10 cellular contexts compared by ENCODE assay signal in the genomic region with DNA sequence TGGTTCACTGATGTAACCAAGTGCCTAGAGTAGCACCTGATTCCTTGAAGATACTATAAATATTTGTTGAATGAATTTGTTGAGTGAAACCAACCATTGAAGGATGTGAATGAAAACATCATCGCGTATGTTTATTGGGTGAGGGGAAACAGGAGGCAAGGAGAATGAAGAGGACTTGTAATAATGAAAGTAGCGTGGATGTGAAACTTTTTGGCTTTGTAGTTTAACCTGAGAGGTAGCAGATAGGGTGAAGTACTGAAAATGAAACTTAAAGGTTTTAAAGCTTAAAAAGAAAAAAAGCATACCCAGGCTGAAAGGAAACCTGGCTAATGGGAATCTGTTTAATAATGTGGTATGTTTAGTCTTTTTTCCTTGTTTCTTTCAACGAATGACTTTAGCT. TPM values are rescaled to one million over a fixed set of nuclear protein-coding genes. Genes with fewer than 3 reads are reported as not detected.
DNase-seq lines count a peak whose midpoint lies in the region; ATAC-seq, FAIRE-seq and TF ChIP-seq lines count a peak whose summit lies in the region.
"Had no signal": no experiment of that assay in that cellular context is flagged by ENCODE, and none has a peak within 500 bp of the region (broad histone marks: within the 10 kb centered on the region; RNA-seq: fewer than 3 reads in every experiment).

No MANE protein-coding gene starts in this region.

- no peak for DNase-seq in frontal cortex (ENCODE audit: low spot score in 2 of 2)
- DNase-seq in posterior cingulate gyrus, result no peak
- DNase-seq in esophagus muscularis mucosa (ENCODE audit: extremely low spot score), result no peak
- DNase-seq in 8988T, result no peak
- DNase-seq: activated CD8-positive, alpha-beta memory T cell treated with anti-CD3 and anti-CD28 coated beads, Interleukin-2, amount 50 U/mL, for 4 hours had no signal

- peak overlapping the region; percentile 41 for H3K27ac Mint-ChIP-seq in dendritic cell treated with granulocyte-macrophage colony-stimulating factor and Interleukin-4, amounts not matched to agents 40 ng/mL and 50 ng/mL, for 4 days

- peaks cover 27% of the 10 kb centered on the region for H3K36me3 Mint-ChIP-seq in dendritic cell treated with granulocyte-macrophage colony-stimulating factor and Interleukin-4, amounts not matched to agents 40 ng/mL and 50 ng/mL, for 4 days (ENCODE audit: low read depth)

- no peak for TF ChIP-seq EP300 in esophagus muscularis mucosa (IDR thresholded peaks at IDR 0.05)

- H3K4me1 Mint-ChIP-seq in dendritic cell treated with granulocyte-macrophage colony-stimulating factor and Interleukin-4, amounts not matched to agents 40 ng/mL and 50 ng/mL, for 4 days (ENCODE audit: low read depth), result peaks cover 70% of the 10 kb centered on the region

- peaks cover 57 to 65% (median 63%) of the 10 kb centered on the region in 4 donors for H3K4me1 ChIP-seq in esophagus muscularis mucosa

- H3K27me3 ChIP-seq in esophagus muscularis mucosa, result no peaks in the 10 kb centered on the region

- no peak for TF ChIP-seq CTCF in esophagus muscularis mucosa (IDR thresholded peaks at IDR 0.05)

- no peaks in the 10 kb centered on the region for H3K9me3 Mint-ChIP-seq in dendritic cell treated with granulocyte-macrophage colony-stimulating factor and Interleukin-4, amounts not matched to agents 40 ng/mL and 50 ng/mL, for 4 days
- H3K9me3 Mint-ChIP-seq: neural crest cell had no signal

- no peak overlapping the region for H3K4me3 Mint-ChIP-seq in dendritic cell treated with granulocyte-macrophage colony-stimulating factor and Interleukin-4, amounts not matched to agents 40 ng/mL and 50 ng/mL, for 4 days

- no peak for FAIRE-seq in frontal cortex (lab: Jason Lieb, UNC)

- H3K9me3 ChIP-seq in esophagus muscularis mucosa, result no peaks in the 10 kb centered on the region

- no peak overlapping the region for H3K27ac ChIP-seq in esophagus muscularis mucosa (replicated peaks in 1 of 4)

- TF ChIP-seq POLR2A in esophagus muscularis mucosa (IDR thresholded peaks at IDR 0.05; ENCODE audit: low read depth), result no peak

- H3K4me3 ChIP-seq in esophagus muscularis mucosa, result no peak overlapping the region

- intact Hi-C loops in dendritic cell treated with granulocyte-macrophage colony-stimulating factor and Interleukin-4, amounts not matched to agents 40 ng/mL and 50 ng/mL, for 4 days (cut with micrococcal nuclease), result loop anchor here (5.0 kb wide), 1 partner anchor 99 kb away; no protein-coding TSS in a partner anchor
- intact Hi-C loops in posterior cingulate gyrus (cut with DNase I) (no loop called here), esophagus muscularis mucosa (cut with DNase I) (no loop called here)

- no peaks in the 10 kb centered on the region for H3K27me3 Mint-ChIP-seq in dendritic cell treated with granulocyte-macrophage colony-stimulating factor and Interleukin-4, amounts not matched to agents 40 ng/mL and 50 ng/mL, for 4 days

- H3K36me3 ChIP-seq in esophagus muscularis mucosa, result no peaks in the 10 kb centered on the region

- ATAC-seq in GM18508 (IDR thresholded peaks at IDR 0.05; ENCODE audit: insufficient read depth, unreplicated experiment), result peak; percentile 76
- ATAC-seq in GM21390 (IDR thresholded peaks at IDR 0.05; ENCODE audit: unreplicated experiment), result peak; percentile 69
- peak; percentile 74 for ATAC-seq in HG03342 (IDR thresholded peaks at IDR 0.05; ENCODE audit: unreplicated experiment)

- WGBS in esophagus muscularis mucosa, result 64% methylated on average over 4 of the region's 4 CpGs

RNA-seq across cellular contexts. Expression of a gene that starts 5.2 kb away (rescaled TPM):
- total RNA-seq in frontal cortex (54.6 TPM), esophagus muscularis mucosa (10 to 100 TPM; 36.6 to 53.5 (median 47.0) TPM)
